9 cellular contexts compared by ENCODE assay signal in genomic region chr15:45166792-45167630, GRCh38. TPM values are rescaled to one million over a fixed set of nuclear protein-coding genes. Genes with fewer than 3 reads are reported as not detected.
DNase-seq lines count a peak whose midpoint lies in the region; ATAC-seq, FAIRE-seq and TF ChIP-seq lines count a peak whose summit lies in the region.
"Had no signal": no experiment of that assay in that cellular context is flagged by ENCODE, and none has a peak within 500 bp of the region (broad histone marks: within the 10 kb centered on the region; RNA-seq: fewer than 3 reads in every experiment).

No MANE protein-coding gene starts in this region.

- intact Hi-C loops in activated B cell treated with CpG ODN at 0.5 μM for 24 hours (cut with micrococcal nuclease) (loop anchor here (1.0 kb wide), 6 partner anchors 21 to 420 kb away; partner anchors contain the start of gene BLOC1S6), kidney (cut with DNase I) (no loop called here)

- H3K9me3 Mint-ChIP-seq in activated B cell treated with CpG ODN at 0.5 μM for 24 hours: no peaks in the 10 kb centered on the region

- H3K27me3 Mint-ChIP-seq in activated B cell treated with CpG ODN at 0.5 μM for 24 hours: no peaks in the 10 kb centered on the region

- H3K4me3 ChIP-seq in AG04450 (ENCODE audit: low read depth, low read length) (peak overlapping the region; percentile 58), kidney (ENCODE audit: low read length in 2 of 2) (peak overlapping the region; percentile 72 to 73)

- H3K4me3 Mint-ChIP-seq in activated B cell treated with CpG ODN at 0.5 μM for 24 hours: peak overlapping the region; percentile 81

- peak; percentile 53 for DNase-seq in AG04450 (ENCODE audit: low read depth, low spot score)
- peak; percentile 11 for DNase-seq in NCI-H2196 treated with DMSO at 0.1 percent for 48 hours (lab: John Stamatoyannopoulos, UW; ENCODE audit: unreplicated experiment)
- peak; percentile 75 for DNase-seq in activated B cell treated with CpG ODN at 0.5 μM for 24 hours
- DNase-seq in central memory CD4-positive, alpha-beta T cell: peak; percentile 74
- peak; percentile 96 for DNase-seq in kidney
- peak; percentile 66 to 72 for DNase-seq in stimulated activated CD4-positive, alpha-beta T cell treated with anti-CD3 and anti-CD28 coated beads, Interleukin-15, amount 100 ng/mL, for 1 hour (ENCODE audit: low read depth in 1 of 2, low spot score in 1 of 2)

- H3K4me1 ChIP-seq in kidney (ENCODE audit: control insufficient read depth in 1 of 2, insufficient read depth in 1 of 2, low read depth in 1 of 2, low read length in 2 of 2): peaks cover 0 to 8% of the 10 kb centered on the region in 2 donors

- H3K9ac ChIP-seq in kidney (ENCODE audit: low read length in 2 of 2): peak overlapping the region; percentile 70 to 82

- no peaks in the 10 kb centered on the region for H3K27me3 ChIP-seq in AG04450 (ENCODE audit: control insufficient read depth, insufficient read depth, low read length)

- peak; percentile 81 for ATAC-seq in GM18858 (IDR thresholded peaks at IDR 0.05; ENCODE audit: unreplicated experiment)
- ATAC-seq in HG03066 (IDR thresholded peaks at IDR 0.05; ENCODE audit: low read depth, unreplicated experiment): peak; percentile 94
- ATAC-seq in activated B cell treated with CpG ODN at 0.5 μM for 24 hours (ENCODE audit: low read depth): peak; percentile 95

- peak overlapping the region; percentile 80 for H3K27ac Mint-ChIP-seq in activated B cell treated with CpG ODN at 0.5 μM for 24 hours

- H3K27ac ChIP-seq in AG04450 (ENCODE audit: low read depth, low read length) (peak overlapping the region; percentile 83), kidney (ENCODE audit: low read depth in 2 of 2, low read length in 2 of 2) (peak overlapping the region; percentile 85 to 86)

- no peak for FAIRE-seq in kidney (lab: Jason Lieb, UNC)
- FAIRE-seq: TTC549 had no signal

- peaks cover under 1% of the 10 kb centered on the region for H3K36me3 Mint-ChIP-seq in activated B cell treated with CpG ODN at 0.5 μM for 24 hours (ENCODE audit: low read depth)

- CTCF ChIA-PET in AG04450 (lab: Charles Lee): interaction anchor here (0.6 to 3.0 kb wide), 17 partner anchors 9 to 290 kb away, joined by 3 to 16 read pairs (median 6); no protein-coding TSS in a partner anchor
- CTCF ChIA-PET in activated B cell treated with CpG ODN at 0.5 μM for 24 hours (lab: Charles Lee): interaction anchor here (0.7 to 1.4 kb wide), 7 partner anchors 10 to 264 kb away, joined by 3 to 7 read pairs (median 4); a partner anchor contains a TSS

- TF ChIP-seq CTCF in AG04450 (IDR thresholded peaks at IDR 0.05; ENCODE audit: low read depth, low read length) (peak; percentile 71), activated B cell treated with CpG ODN at 0.5 μM for 24 hours (IDR thresholded peaks at IDR 0.05) (no peak), kidney (IDR thresholded peaks at IDR 0.05; ENCODE audit: borderline replicate concordance, extremely low read depth, insufficient read depth) (peak; percentile 53)

- H3K9me3 ChIP-seq in AG04450 (ENCODE audit: control insufficient read depth, insufficient read depth, low read length) (no peaks in the 10 kb centered on the region), kidney (ENCODE audit: control insufficient read depth in 1 of 2, low read length in 2 of 2) (no peaks in the 10 kb centered on the region)

- POLR2A ChIA-PET in AG04450 (lab: Yijun Ruan, JAX) (interaction anchor here (0.6 to 1.5 kb wide), 3 partner anchors 12 to 49 kb away, joined by 3 to 6 read pairs (median 3); no protein-coding TSS in a partner anchor), activated B cell treated with CpG ODN at 0.5 μM for 24 hours (lab: Charles Lee) (interaction anchor here (0.9 to 3.4 kb wide), 8 partner anchors 10 to 235 kb away, joined by 3 to 24 read pairs (median 8); partner anchors contain the start of genes GATM and SHF)

- H3K4me1 Mint-ChIP-seq in activated B cell treated with CpG ODN at 0.5 μM for 24 hours: peaks cover 32% of the 10 kb centered on the region

- H3K36me3 ChIP-seq in kidney (ENCODE audit: control insufficient read depth in 1 of 2, insufficient read depth in 2 of 2, low read length in 2 of 2): no peaks in the 10 kb centered on the region

RNA-seq across cellular contexts. Expression of gene SHF, which starts 20.8 kb away (rescaled TPM):
- polyA plus RNA-seq in AG04450 (2011; rRNA removed): 4.1 and 4.7 TPM in 2 replicates
- 7.0 and 11.5 TPM in 2 replicates for polyA minus RNA-seq in AG04450 (2011; rRNA and poly(A)+ RNA removed)
- 5.8 and 8.5 TPM in 2 replicates for total RNA-seq in activated B cell treated with CpG ODN at 0.5 μM for 24 hours
- total RNA-seq in kidney: 5.2 TPM
- polyA plus RNA-seq in kidney (ENCODE audit: insufficient read depth, low read depth, low replicate concordance): 7.7 TPM

RNA-seq across cellular contexts. Expression of gene DUOX1, which starts 37.2 kb away (rescaled TPM):
- polyA plus RNA-seq in AG04450 (2011; rRNA removed) (not detected in 2 replicates), kidney (ENCODE audit: insufficient read depth, low read depth, low replicate concordance) (0.26 TPM)
- polyA minus RNA-seq in AG04450 (2011; rRNA and poly(A)+ RNA removed): not detected in 2 replicates
- total RNA-seq in activated B cell treated with CpG ODN at 0.5 μM for 24 hours (0.11 and 0.39 TPM in 2 replicates), kidney (1.6 TPM)

RNA-seq across cellular contexts. Expression of gene DUOXA1, which starts 37.3 kb away (rescaled TPM):
- polyA plus RNA-seq in AG04450 (2011; rRNA removed) (not detected in 2 replicates), kidney (ENCODE audit: insufficient read depth, low read depth, low replicate concordance) (0.52 TPM)
- polyA minus RNA-seq in AG04450 (2011; rRNA and poly(A)+ RNA removed): not detected in 2 replicates
- total RNA-seq in activated B cell treated with CpG ODN at 0.5 μM for 24 hours (0.15 and 0.33 TPM in 2 replicates), kidney (1.4 TPM)

RNA-seq across cellular contexts. Expression of gene DUOXA2, which starts 52.9 kb away (rescaled TPM):
- not detected in 2 replicates for polyA plus RNA-seq in AG04450 (2011; rRNA removed)
- polyA minus RNA-seq in AG04450 (2011; rRNA and poly(A)+ RNA removed): not detected in 2 replicates
- total RNA-seq in activated B cell treated with CpG ODN at 0.5 μM for 24 hours: not detected in 2 replicates
- total RNA-seq in kidney: not detected
- 0.37 TPM for polyA plus RNA-seq in kidney (ENCODE audit: insufficient read depth, low read depth, low replicate concordance)

RNA-seq across cellular contexts. Expression of gene DUOX2, which starts 53.0 kb away (rescaled TPM):
- polyA plus RNA-seq in AG04450 (2011; rRNA removed): 0.02 TPM in 1 of 2 replicates, not detected in the other
- polyA minus RNA-seq in AG04450 (2011; rRNA and poly(A)+ RNA removed): 0.05 TPM in 1 of 2 replicates, not detected in the other
- not detected in 2 replicates for total RNA-seq in activated B cell treated with CpG ODN at 0.5 μM for 24 hours
- 0.28 TPM for total RNA-seq in kidney
- polyA plus RNA-seq in kidney (ENCODE audit: insufficient read depth, low read depth, low replicate concordance): 0.26 TPM

Comparison
In these comparisons a context has a peak if more than half of its experiments do, and no peak if none do; other contexts are left out.
1. Peak in every context shown above with its lines: DNase-seq, ATAC-seq, H3K4me3 ChIP-seq and H3K27ac ChIP-seq.
2. DNase-seq: peak in every context shown above with its lines; median percentile 96 in kidney; 75 in activated B cell treated with CpG ODN at 0.5 μM for 24 hours; 74 in central memory CD4-positive, alpha-beta T cell; 69 in stimulated activated CD4-positive, alpha-beta T cell treated with anti-CD3 and anti-CD28 coated beads, Interleukin-15, amount 100 ng/mL, for 1 hour; 53 in AG04450; 11 in NCI-H2196 treated with DMSO at 0.1 percent for 48 hours.